ENCODE assay signal across 38 cellular contexts in genomic region chr3:168386301-168386700, GRCh38.
"Had no signal": no experiment of that assay in that cellular context is flagged by ENCODE, and none has a peak within 500 bp of the region (broad histone marks: within the 10 kb centered on the region; RNA-seq: fewer than 3 reads in every experiment).

No MANE protein-coding gene starts in this region.

- H3K36me3 ChIP-seq: ascending aorta, cardiac muscle cell had no signal

- H3K27ac Mint-ChIP-seq: activated B cell treated with CpG ODN at 0.5 μM for 24 hours; activated CD4-positive, alpha-beta memory T cell treated with anti-CD3 and anti-CD28 coated beads for 36 hours; activated CD4-positive, alpha-beta T cell treated with anti-CD3 and anti-CD28 coated beads, Interleukin-2, amount 10 ng/mL, durations not matched to agents 24 days and 14 days; activated CD8-positive, alpha-beta T cell treated with anti-CD3 and anti-CD28 coated beads for 36 hours; activated naive CD4-positive, alpha-beta T cell treated with anti-CD3 and anti-CD28 coated beads, Interleukin-2, amount 10 ng/mL, durations not matched to agents 7 days and 5 days; activated naive CD4-positive, alpha-beta T cell treated with anti-CD3 and anti-CD28 coated beads, Interleukin-2, amount 50 U/mL, for 24 hours; activated naive CD8-positive, alpha-beta T cell; activated naive CD8-positive, alpha-beta T cell treated with anti-CD3 and anti-CD28 coated beads, Interleukin-2, amount 10 ng/mL, durations not matched to agents 7 days and 5 days; activated naive CD8-positive, alpha-beta T cell treated with anti-CD3 and anti-CD28 coated beads, Interleukin-2, amount 50 U/mL, for 24 hours; activated T-cell treated with anti-CD3 and anti-CD28 coated beads, Interleukin-2, amount 50 U/mL, for 72 hours; activated T-helper 1 cell treated with anti-CD3 and anti-CD28 coated beads, Interleukin-12 subunit alpha, Interleukin-12 subunit beta, Interleukin-2, Interleukin-4 antibody, amounts not matched to agents 30 ng/mL and 10 ng/mL and 1 ng/mL, durations not matched to agents 14 hours and 24 hours and 36 hours; activated T-helper 17 cell treated with anti-CD3 and anti-CD28 coated beads, Interleukin-2, amount 50 U/mL, for 72 hours; brain; T-cell; T-helper 17 cell; T-helper 2 cell treated with Interferon-gamma antibody and Interleukin-4, amounts not matched to agents 5 μg/mL and 100 μg/mL, for 36 hours had no signal

- H3K4me3 Mint-ChIP-seq: activated B cell treated with CpG ODN at 0.5 μM for 24 hours; activated CD4-positive, alpha-beta memory T cell treated with anti-CD3 and anti-CD28 coated beads for 36 hours; activated CD4-positive, alpha-beta T cell treated with anti-CD3 and anti-CD28 coated beads, Interleukin-2, amount 10 ng/mL, durations not matched to agents 24 days and 14 days; activated CD8-positive, alpha-beta T cell treated with anti-CD3 and anti-CD28 coated beads for 36 hours; activated naive CD4-positive, alpha-beta T cell treated with anti-CD3 and anti-CD28 coated beads, Interleukin-2, amount 10 ng/mL, durations not matched to agents 7 days and 5 days; activated naive CD4-positive, alpha-beta T cell treated with anti-CD3 and anti-CD28 coated beads, Interleukin-2, amount 50 U/mL, for 24 hours; activated naive CD8-positive, alpha-beta T cell; activated naive CD8-positive, alpha-beta T cell treated with anti-CD3 and anti-CD28 coated beads, Interleukin-2, amount 10 ng/mL, durations not matched to agents 7 days and 5 days; activated naive CD8-positive, alpha-beta T cell treated with anti-CD3 and anti-CD28 coated beads, Interleukin-2, amount 50 U/mL, for 24 hours; activated T-cell treated with anti-CD3 and anti-CD28 coated beads, Interleukin-2, amount 50 U/mL, for 4 hours; activated T-cell treated with anti-CD3 and anti-CD28 coated beads, Interleukin-2, amount 50 U/mL, for 72 hours; activated T-helper 1 cell treated with anti-CD3 and anti-CD28 coated beads, Interleukin-12 subunit alpha, Interleukin-12 subunit beta, Interleukin-2, Interleukin-4 antibody, amounts not matched to agents 30 ng/mL and 10 ng/mL and 1 ng/mL, durations not matched to agents 14 hours and 24 hours and 36 hours; activated T-helper 17 cell treated with anti-CD3 and anti-CD28 coated beads, Interleukin-2, amount 50 U/mL, for 72 hours; brain; central memory CD8-positive, alpha-beta T cell; T-cell; T-helper 17 cell; T-helper 2 cell treated with Interferon-gamma antibody and Interleukin-4, amounts not matched to agents 5 μg/mL and 100 μg/mL, for 36 hours had no signal

- DNase-seq: activated B cell treated with CpG ODN at 0.5 μM for 24 hours; activated CD4-positive, alpha-beta memory T cell treated with anti-CD3 and anti-CD28 coated beads for 36 hours; activated CD4-positive, alpha-beta T cell treated with anti-CD3 and anti-CD28 coated beads for 4 hours; activated CD4-positive, alpha-beta T cell treated with anti-CD3 and anti-CD28 coated beads, Interleukin-2, amount 10 ng/mL, durations not matched to agents 24 days and 14 days; activated CD4-positive, alpha-beta T cell treated with anti-CD3 and anti-CD28 coated beads, Interleukin-2, amount 50 U/mL, for 1 hour; activated CD4-positive, alpha-beta T cell treated with anti-CD3 and anti-CD28 coated beads, Interleukin-2, amount 50 U/mL, for 4 hours; activated CD4-positive, CD25-positive, alpha-beta regulatory T cell treated with anti-CD3 and anti-CD28 coated beads, Interleukin-2, amount 50 U/mL, for 72 hours; activated CD8-positive, alpha-beta memory T cell treated with anti-CD3 and anti-CD28 coated beads, Interleukin-2, amount 50 U/mL, for 4 hours; activated CD8-positive, alpha-beta T cell treated with anti-CD3 and anti-CD28 coated beads for 36 hours; activated effector memory CD4-positive, alpha-beta T cell treated with Interleukin-2 at 50 U/mL for 16 hours; activated gamma-delta T cell; activated naive CD4-positive, alpha-beta T cell treated with anti-CD3 and anti-CD28 coated beads, Interleukin-2, amount 10 ng/mL, durations not matched to agents 7 days and 5 days; activated naive CD4-positive, alpha-beta T cell treated with Interleukin-2 at 50 U/mL for 16 hours; activated naive CD8-positive, alpha-beta T cell treated with anti-CD3 and anti-CD28 coated beads, Interleukin-2, amount 10 ng/mL, durations not matched to agents 7 days and 5 days; activated naive CD8-positive, alpha-beta T cell treated with anti-CD3 and anti-CD28 coated beads, Interleukin-2, amount 50 U/mL, for 24 hours; activated T-cell treated with anti-CD3 and anti-CD28 coated beads for 4 hours; activated T-cell treated with anti-CD3 and anti-CD28 coated beads, Interleukin-2, amount 50 U/mL, for 1 hour; activated T-cell treated with anti-CD3 and anti-CD28 coated beads, Interleukin-2, amount 50 U/mL, for 4 hours; activated T-cell treated with anti-CD3 and anti-CD28 coated beads, Interleukin-2, amount 50 U/mL, for 72 hours; amygdala; anterior cingulate cortex; caudate nucleus; cerebellar nuclear complex; T-cell; T-helper 17 cell; T-helper 9 cell had no signal

- H3K27ac ChIP-seq: ascending aorta, cardiac muscle cell, VCaP had no signal

- H3K4me3 ChIP-seq: ascending aorta, cardiac muscle cell had no signal

- ATAC-seq: activated CD8-positive, alpha-beta T cell treated with anti-CD3 and anti-CD28 coated beads for 36 hours; activated naive CD8-positive, alpha-beta T cell treated with anti-CD3 and anti-CD28 coated beads, Interleukin-2, amount 50 U/mL, for 24 hours; activated T-cell treated with anti-CD3 and anti-CD28 coated beads, Interleukin-2, amount 50 U/mL, for 4 hours; activated T-cell treated with anti-CD3 and anti-CD28 coated beads, Interleukin-2, amount 50 U/mL, for 72 hours; activated T-helper 17 cell treated with anti-CD3 and anti-CD28 coated beads, Interleukin-2, amount 50 U/mL, for 72 hours; T-cell; T-helper 17 cell had no signal

- H3K27me3 ChIP-seq: ascending aorta, cardiac muscle cell had no signal

- H3K9me3 Mint-ChIP-seq: activated CD4-positive, alpha-beta T cell treated with anti-CD3 and anti-CD28 coated beads, Interleukin-2, amount 10 ng/mL, durations not matched to agents 24 days and 14 days had no signal

- FAIRE-seq: bronchial epithelial cell, TTC549 had no signal

- H3K4me1 ChIP-seq: ascending aorta had no signal

- H3K36me3 Mint-ChIP-seq: activated CD4-positive, alpha-beta memory T cell treated with anti-CD3 and anti-CD28 coated beads for 36 hours; activated naive CD4-positive, alpha-beta T cell treated with anti-CD3 and anti-CD28 coated beads, Interleukin-2, amount 10 ng/mL, durations not matched to agents 7 days and 5 days; activated naive CD4-positive, alpha-beta T cell treated with anti-CD3 and anti-CD28 coated beads, Interleukin-2, amount 50 U/mL, for 24 hours; activated naive CD8-positive, alpha-beta T cell; activated naive CD8-positive, alpha-beta T cell treated with anti-CD3 and anti-CD28 coated beads, Interleukin-2, amount 10 ng/mL, durations not matched to agents 7 days and 5 days; T-cell had no signal

- H3K27me3 Mint-ChIP-seq: activated B cell treated with CpG ODN at 0.5 μM for 24 hours; activated CD4-positive, alpha-beta memory T cell treated with anti-CD3 and anti-CD28 coated beads for 36 hours; activated CD4-positive, alpha-beta T cell treated with anti-CD3 and anti-CD28 coated beads, Interleukin-2, amount 10 ng/mL, durations not matched to agents 24 days and 14 days; activated CD8-positive, alpha-beta T cell treated with anti-CD3 and anti-CD28 coated beads for 36 hours; activated naive CD4-positive, alpha-beta T cell treated with anti-CD3 and anti-CD28 coated beads, Interleukin-2, amount 10 ng/mL, durations not matched to agents 7 days and 5 days; activated naive CD4-positive, alpha-beta T cell treated with anti-CD3 and anti-CD28 coated beads, Interleukin-2, amount 50 U/mL, for 24 hours; activated naive CD8-positive, alpha-beta T cell; activated naive CD8-positive, alpha-beta T cell treated with anti-CD3 and anti-CD28 coated beads, Interleukin-2, amount 10 ng/mL, durations not matched to agents 7 days and 5 days; activated naive CD8-positive, alpha-beta T cell treated with anti-CD3 and anti-CD28 coated beads, Interleukin-2, amount 50 U/mL, for 24 hours; activated T-helper 17 cell treated with anti-CD3 and anti-CD28 coated beads, Interleukin-2, amount 50 U/mL, for 72 hours; brain; central memory CD8-positive, alpha-beta T cell; T-cell; T-helper 17 cell had no signal

- H3K4me1 Mint-ChIP-seq: activated B cell treated with CpG ODN at 0.5 μM for 24 hours; activated CD4-positive, alpha-beta T cell treated with anti-CD3 and anti-CD28 coated beads, Interleukin-2, amount 10 ng/mL, durations not matched to agents 24 days and 14 days; activated naive CD4-positive, alpha-beta T cell treated with anti-CD3 and anti-CD28 coated beads, Interleukin-2, amount 10 ng/mL, durations not matched to agents 7 days and 5 days; activated naive CD4-positive, alpha-beta T cell treated with anti-CD3 and anti-CD28 coated beads, Interleukin-2, amount 50 U/mL, for 24 hours; activated naive CD8-positive, alpha-beta T cell treated with anti-CD3 and anti-CD28 coated beads, Interleukin-2, amount 10 ng/mL, durations not matched to agents 7 days and 5 days; activated naive CD8-positive, alpha-beta T cell treated with anti-CD3 and anti-CD28 coated beads, Interleukin-2, amount 50 U/mL, for 24 hours; activated T-helper 17 cell treated with anti-CD3 and anti-CD28 coated beads, Interleukin-2, amount 50 U/mL, for 72 hours; brain; central memory CD8-positive, alpha-beta T cell; T-cell; T-helper 17 cell had no signal
